ENCODE assay signal across 27 cellular contexts in the genomic region with DNA sequence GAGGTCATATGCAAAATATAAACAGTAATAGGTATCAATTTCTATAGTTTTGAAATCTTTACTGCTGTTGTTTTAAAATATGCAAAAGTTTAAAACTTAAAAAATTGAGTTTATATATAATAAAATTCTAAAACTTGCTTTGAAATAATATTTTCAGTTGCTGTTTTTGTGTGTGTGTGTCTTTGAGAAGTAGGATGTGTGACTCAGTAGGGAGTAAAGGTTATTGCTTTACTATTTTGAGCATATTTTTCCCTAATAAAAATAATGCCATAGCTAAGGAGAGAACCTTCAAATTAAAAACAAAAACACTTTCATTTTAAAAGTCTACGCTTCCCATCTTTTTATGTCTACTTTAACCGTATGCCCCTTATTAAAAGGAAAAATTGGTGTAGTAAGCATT.
"Had no signal": no experiment of that assay in that cellular context is flagged by ENCODE, and none has a peak within 500 bp of the region (broad histone marks: within the 10 kb centered on the region; RNA-seq: fewer than 3 reads in every experiment).

No MANE protein-coding gene starts in this region.

- H3K27ac ChIP-seq: breast epithelium, right atrium auricular region, testis, transverse colon, uterus had no signal

- ATAC-seq: esophagus mucosa; left colon; naive thymus-derived CD8-positive, alpha-beta T cell; stimulated activated naive CD8-positive, alpha-beta T cell treated with anti-CD3 and anti-CD28 coated beads, Interleukin-15, Interleukin-2, amounts not matched to agents 100 U/mL and 50 U/mL, for 24 hours had no signal

- H3K4me1 ChIP-seq: breast epithelium, testis, transverse colon had no signal

- H3K36me3 ChIP-seq: breast epithelium, right atrium auricular region, transverse colon, uterus had no signal

- H3K27me3 ChIP-seq: breast epithelium, right atrium auricular region, testis, transverse colon, uterus had no signal

- DNase-seq: activated CD4-positive, alpha-beta memory T cell treated with anti-CD3 and anti-CD28 coated beads, Interleukin-2, amount 10 ng/mL, durations not matched to agents 7 days and 5 days; activated CD4-positive, alpha-beta T cell treated with anti-CD3 and anti-CD28 coated beads for 1 hour; activated CD4-positive, alpha-beta T cell treated with anti-CD3 and anti-CD28 coated beads, Interleukin-2, amount 10 ng/mL, durations not matched to agents 7 days and 5 days; activated CD8-positive, alpha-beta memory T cell treated with anti-CD3 and anti-CD28 coated beads, Interleukin-2, amount 50 U/mL, for 48 hours; activated gamma-delta T cell; activated naive CD4-positive, alpha-beta T cell treated with anti-CD3 and anti-CD28 coated beads, Interleukin-2, amount 10 ng/mL, durations not matched to agents 7 days and 5 days; activated naive CD8-positive, alpha-beta T cell treated with anti-CD3 and anti-CD28 coated beads, Interleukin-2, amount 10 ng/mL, durations not matched to agents 7 days and 5 days; activated T-cell treated with anti-CD3 and anti-CD28 coated beads, Interleukin-2, amount 50 U/mL, for 24 hours; amygdala; effector memory CD4-positive, alpha-beta T cell; foreskin fibroblast; head of caudate nucleus; hippocampal formation; kidney; left colon; midbrain; naive thymus-derived CD8-positive, alpha-beta T cell; nucleus accumbens; stimulated activated CD4-positive, alpha-beta T cell treated with anti-CD3 and anti-CD28 coated beads, Interleukin-4, amount 100 ng/mL, for 1 hour; stimulated activated naive CD8-positive, alpha-beta T cell treated with anti-CD3 and anti-CD28 coated beads, Interleukin-15, Interleukin-2, amounts not matched to agents 100 U/mL and 50 U/mL, for 24 hours; T-helper 2 cell; testis; transverse colon; uterus had no signal

- H3K9me3 ChIP-seq: breast epithelium, right atrium auricular region, testis, transverse colon, uterus had no signal

- H3K4me3 ChIP-seq: breast epithelium, right atrium auricular region, testis, transverse colon, uterus had no signal
